In the genomic region with DNA sequence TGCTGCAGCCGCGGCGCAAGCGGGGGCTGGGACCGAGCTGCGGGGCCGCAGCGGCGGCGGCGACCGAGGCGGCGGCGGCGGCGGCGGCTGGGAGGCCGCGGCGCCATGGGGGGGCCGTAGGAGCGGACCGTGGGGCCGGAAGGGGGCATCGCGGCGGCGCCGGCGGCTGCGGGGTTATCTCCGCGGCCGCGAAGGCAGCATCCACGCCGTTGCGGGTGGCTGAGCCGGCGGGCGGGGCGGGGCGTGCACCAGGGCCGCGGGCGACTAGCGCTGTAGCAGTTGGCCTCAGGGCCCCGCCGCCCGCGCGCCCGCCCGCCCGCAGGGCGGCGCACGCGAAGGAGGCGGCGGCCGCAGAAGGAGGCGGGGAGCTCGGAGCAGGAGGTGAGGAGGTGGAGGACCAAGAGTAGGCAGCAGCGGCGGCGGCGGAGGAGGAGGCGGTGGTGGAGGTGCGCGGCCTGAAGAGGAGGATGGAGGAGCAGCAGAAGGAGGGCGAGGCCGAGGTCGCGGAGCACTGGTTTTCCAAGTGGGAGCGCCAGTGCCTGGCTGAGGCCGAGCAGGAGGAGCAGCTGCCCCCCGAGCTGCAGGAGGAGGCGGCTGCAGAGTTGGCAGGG, we compare ENCODE assay signal across 8 cellular contexts.
DNase-seq lines count a peak whose midpoint lies in the region; TF ChIP-seq lines count a peak whose summit lies in the region.

No MANE protein-coding gene starts in this region.

- in situ Hi-C loops in astrocyte of the spinal cord (cut with HindIII; ENCODE audit: low sequenced_read_pairs) = no loop called here
- in situ Hi-C loops in G401 (cut with HindIII; ENCODE audit: low sequenced_read_pairs) = no loop called here

- H3K4me3 ChIP-seq in astrocyte of the spinal cord (ENCODE audit: low read depth, low read length) = peak overlapping the region; percentile 35

- DNase-seq in AG08395 (ENCODE audit: low spot score) = peak; percentile 5
- peak; percentile 40 for DNase-seq in GM20000 (ENCODE audit: low spot score)
- peak; percentile 22 for DNase-seq in NCI-H460 (ENCODE audit: extremely low read depth, low read depth)
- no peak for DNase-seq in astrocyte of the spinal cord (ENCODE audit: low read depth, low spot score)
- peak; percentile 73 for DNase-seq in iPS-NIHi7 (ENCODE audit: extremely low spot score)
- DNase-seq in stimulated activated CD4-positive, alpha-beta T cell treated with anti-CD3 and anti-CD28 coated beads, Interleukin-4, amount 100 ng/mL, for 4 hours = peak; percentile 10 to 12
- no peak for DNase-seq in G401 (ENCODE audit: low spot score)
- no peak for DNase-seq in NOMO-1 treated with dmso at 0.1 percent for 144 hours (lab: John Stamatoyannopoulos, UW; ENCODE audit: unreplicated experiment)

- TF ChIP-seq CTCF in GM20000 (IDR thresholded peaks at IDR 0.05; ENCODE audit: extremely low read depth, missing control alignments) (no peak), astrocyte of the spinal cord (IDR thresholded peaks at IDR 0.05; ENCODE audit: low read depth, low read length) (no peak)

Comparison
In these comparisons a context has a peak if more than half of its experiments do, and no peak if none do; other contexts are left out.
1. DNase-seq: peak in AG08395 (single experiment), GM20000 (single experiment), NCI-H460 (single experiment), iPS-NIHi7 (single experiment) and stimulated activated CD4-positive, alpha-beta T cell treated with anti-CD3 and anti-CD28 coated beads, Interleukin-4, amount 100 ng/mL, for 4 hours (2 of 2); none in astrocyte of the spinal cord (single experiment), G401 (single experiment) and NOMO-1 treated with dmso at 0.1 percent for 144 hours (single experiment).